Comparison of ENCODE assay signal across 8 cellular contexts in the genomic region with DNA sequence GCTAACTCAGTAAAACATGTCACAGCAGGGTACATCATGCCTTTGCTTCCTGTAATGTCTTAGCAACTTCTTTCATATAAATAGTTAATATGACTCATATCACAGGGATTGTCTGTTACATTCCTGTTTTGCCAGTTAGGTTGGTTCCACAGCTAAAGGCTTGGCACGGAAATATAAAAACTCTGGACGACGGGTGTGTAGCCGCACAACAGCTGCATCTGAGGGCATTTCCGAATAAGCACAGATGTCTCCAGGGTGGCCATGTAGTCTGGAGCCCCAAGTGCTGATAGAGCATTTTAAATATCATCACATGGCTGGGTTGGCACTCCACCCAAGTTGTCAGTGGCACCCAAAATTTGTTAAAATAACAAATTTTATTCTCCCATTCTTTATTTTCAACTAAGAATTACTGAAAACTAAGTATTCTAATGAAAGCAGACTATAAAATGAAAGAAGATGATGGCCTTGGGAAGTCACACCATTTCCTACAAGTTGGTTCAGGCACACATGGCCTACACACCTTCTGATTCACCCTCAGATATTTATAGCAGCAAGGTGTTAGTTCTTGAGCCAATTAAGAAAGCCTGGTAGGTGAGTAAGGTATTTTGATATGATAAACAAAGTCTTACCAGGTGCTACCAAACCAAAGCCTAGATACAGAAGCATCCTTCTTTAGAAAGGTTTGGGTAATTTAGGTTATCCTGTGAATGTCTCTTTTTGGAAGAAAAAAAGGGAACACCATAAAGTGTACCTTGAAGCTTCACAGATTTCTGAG.
DNase-seq lines count a peak whose midpoint lies in the region; ATAC-seq and TF ChIP-seq lines count a peak whose summit lies in the region.

No MANE protein-coding gene starts in this region.

- peaks cover 28 to 58% (median 31%) of the 10 kb centered on the region in 4 donors for H3K4me1 ChIP-seq in upper lobe of left lung

- peak overlapping the region; percentile 35 for H3K27ac ChIP-seq in HL-60 (replicated peaks)
- peak overlapping the region; percentile 62 to 78 (median 67) for H3K27ac ChIP-seq in upper lobe of left lung

- ATAC-seq in GM19035 (IDR thresholded peaks at IDR 0.05; ENCODE audit: unreplicated experiment) (peak; percentile 12), upper lobe of left lung (ENCODE audit: low FRiP score in 2 of 2) (peak; percentile 73 to 83), left lobe of liver (no peak)

- H3K36me3 ChIP-seq in upper lobe of left lung: peaks cover 0 to 11% (median 0%) of the 10 kb centered on the region in 4 donors

- DNase-seq in A172 (ENCODE audit: low spot score): peak; percentile 94
- DNase-seq in HL-60 (ENCODE audit: low read depth in 1 of 2, low spot score in 1 of 2): no peak
- DNase-seq in iPS-NIHi11 (ENCODE audit: low spot score): peak; percentile 24
- DNase-seq in upper lobe of left lung: peak in 1 of 2 donors; percentile 53
- no peak for DNase-seq in COLO668 (lab: John Stamatoyannopoulos, UW; ENCODE audit: unreplicated experiment)
- DNase-seq in left lobe of liver (ENCODE audit: low spot score): no peak

- H3K27me3 ChIP-seq in HL-60 (ENCODE audit: insufficient read depth, poor library complexity, severe bottlenecking) (no peaks in the 10 kb centered on the region), upper lobe of left lung (no peaks in the 10 kb centered on the region)

- TF ChIP-seq EP300 in upper lobe of left lung (IDR thresholded peaks at IDR 0.05): peak in 1 of 4 donors; percentile 62

- H3K27me3 Mint-ChIP-seq in activated naive CD8-positive, alpha-beta T cell: no peaks in the 10 kb centered on the region

- H3K4me3 ChIP-seq in HL-60 (replicated peaks; ENCODE audit: insufficient read depth, low read length): no peak overlapping the region
- H3K4me3 ChIP-seq in upper lobe of left lung: no peak overlapping the region

- no peak for TF ChIP-seq POLR2A in upper lobe of left lung (IDR thresholded peaks at IDR 0.05)

- no peaks in the 10 kb centered on the region for H3K9me3 Mint-ChIP-seq in activated naive CD8-positive, alpha-beta T cell (ENCODE audit: low read depth)

- TF ChIP-seq CTCF in HL-60 (IDR thresholded peaks at IDR 0.05; ENCODE audit: insufficient read depth, low read length) (no peak), upper lobe of left lung (IDR thresholded peaks at IDR 0.05) (no peak)

- peak overlapping the region; percentile 30 for H3K4me3 Mint-ChIP-seq in activated naive CD8-positive, alpha-beta T cell

- peaks cover 94% of the 10 kb centered on the region for H3K4me1 Mint-ChIP-seq in activated naive CD8-positive, alpha-beta T cell (ENCODE audit: low read depth)

- H3K36me3 Mint-ChIP-seq in activated naive CD8-positive, alpha-beta T cell: no peaks in the 10 kb centered on the region

- no peaks in the 10 kb centered on the region for H3K9me3 ChIP-seq in upper lobe of left lung

- H3K27ac Mint-ChIP-seq in activated naive CD8-positive, alpha-beta T cell: peak overlapping the region; percentile 93

- WGBS in upper lobe of left lung, 2 donors: 19% methylated on average over 3 to 5 of the region's 5 CpGs

Comparison
In these comparisons a context has a peak if more than half of its experiments do, and no peak if none do; other contexts are left out.
1. DNase-seq: peak in A172 (single experiment) and iPS-NIHi11 (single experiment); none in HL-60 (0 of 2), COLO668 (single experiment) and left lobe of liver (single experiment).